ENCODE assay signal across 14 cellular contexts in genomic region chr1:184905601-184906322, GRCh38.
DNase-seq lines count a peak whose midpoint lies in the region; ATAC-seq, FAIRE-seq and TF ChIP-seq lines count a peak whose summit lies in the region.
"Had no signal": no experiment of that assay in that cellular context is flagged by ENCODE, and none has a peak within 500 bp of the region (broad histone marks: within the 10 kb centered on the region; RNA-seq: fewer than 3 reads in every experiment).

No MANE protein-coding gene starts in this region.

- peaks cover 9% of the 10 kb centered on the region for H3K9me3 Mint-ChIP-seq in endodermal cell

- no peaks in the 10 kb centered on the region for H3K36me3 Mint-ChIP-seq in endodermal cell (ENCODE audit: low read depth)

- H3K36me3 ChIP-seq in HEK293 (ENCODE audit: control insufficient read depth in 2 of 2, insufficient read depth in 1 of 2, low read length in 2 of 2) (no peaks in the 10 kb centered on the region), endodermal cell (ENCODE audit: control insufficient read depth, insufficient read depth, low read length) (no peaks in the 10 kb centered on the region)

- H3K9me3 ChIP-seq in A549, result no peaks in the 10 kb centered on the region
- H3K9me3 ChIP-seq in HEK293 (ENCODE audit: control insufficient read depth, insufficient read depth, low read depth, low read length), result no peaks in the 10 kb centered on the region
- no peaks in the 10 kb centered on the region for H3K9me3 ChIP-seq in endodermal cell (ENCODE audit: control insufficient read depth, low read length)

- TF ChIP-seq EP300 in A549 (IDR thresholded peaks at IDR 0.05), result no peak

- no peak overlapping the region for H3K4me3 ChIP-seq in A549
- no peak overlapping the region for H3K4me3 ChIP-seq in HEK293 (ENCODE audit: low read depth, low read length)
- H3K4me3 ChIP-seq in endodermal cell (ENCODE audit: low read length), result no peak overlapping the region
- H3K4me3 ChIP-seq: GM23248 had no signal

- H3K4me3 Mint-ChIP-seq in endodermal cell, result no peak overlapping the region
- H3K4me3 Mint-ChIP-seq: activated naive CD4-positive, alpha-beta T cell treated with anti-CD3 and anti-CD28 coated beads, Interleukin-2, amount 10 ng/mL, durations not matched to agents 7 days and 5 days had no signal

- H3K4me2 ChIP-seq in A549, result no peak overlapping the region

- no peak for TF ChIP-seq POLR2A in A549 (IDR thresholded peaks at IDR 0.05; ENCODE audit: low read length)

- TF ChIP-seq RAD21 in A549 (conservative IDR thresholded peaks at IDR 0.05 in 1 of 2, IDR thresholded peaks at IDR 0.05 in 1 of 2), result no peak

- POLR2A ChIA-PET in A549 (lab: Yijun Ruan, JAX) (interaction anchor here (0.6 kb wide), 1 partner anchor 265 kb away, joined by 3 read pairs; no protein-coding TSS in a partner anchor), HEK293 (lab: Yijun Ruan, JAX) (no interaction called here)

- H3K27me3 Mint-ChIP-seq in endodermal cell (ENCODE audit: insufficient read depth), result no peaks in the 10 kb centered on the region

- H3K4me1 Mint-ChIP-seq in endodermal cell, result peaks cover 38% of the 10 kb centered on the region

- no peak for FAIRE-seq in A549 (lab: Jason Lieb, UNC)
- FAIRE-seq in frontal cortex (lab: Jason Lieb, UNC), result no peak
- FAIRE-seq: GM18507 had no signal

- CTCF ChIA-PET in A549 (lab: Yijun Ruan, JAX) (interaction anchor here (1.4 kb wide), 2 partner anchors 10 to 101 kb away, joined by 3 to 4 read pairs; no protein-coding TSS in a partner anchor), HEK293 (lab: Yijun Ruan, JAX) (no interaction called here)

- H3K27ac Mint-ChIP-seq in endodermal cell, result peak overlapping the region; percentile 67
- H3K27ac Mint-ChIP-seq: activated naive CD4-positive, alpha-beta T cell treated with anti-CD3 and anti-CD28 coated beads, Interleukin-2, amount 10 ng/mL, durations not matched to agents 7 days and 5 days had no signal

- peaks cover 9% of the 10 kb centered on the region; the same call in 2 of the 3 replicates for H3K4me1 ChIP-seq in A549
- peaks cover 4% of the 10 kb centered on the region for H3K4me1 ChIP-seq in HEK293 (ENCODE audit: control insufficient read depth, insufficient read depth, low read length)
- peaks cover 10% of the 10 kb centered on the region for H3K4me1 ChIP-seq in endodermal cell (ENCODE audit: control insufficient read depth, insufficient read depth, low read length)

- ATAC-seq in A549 (peak in 1 of 2 experiments; percentile 21; a peak in 1 of 6 replicates), GM21447 (IDR thresholded peaks at IDR 0.05; ENCODE audit: unreplicated experiment) (no peak)

- no peaks in the 10 kb centered on the region for H3K27me3 ChIP-seq in endodermal cell (ENCODE audit: control insufficient read depth, insufficient read depth, low read length, poor library complexity, severe bottlenecking)

- H3K9ac ChIP-seq in endodermal cell (ENCODE audit: extremely low read depth, low read length, poor library complexity, severe bottlenecking), result peak overlapping the region; percentile 60
- H3K9ac ChIP-seq: GM23248 had no signal

- no peak overlapping the region for H3K27ac ChIP-seq in A549
- H3K27ac ChIP-seq in HEK293 (ENCODE audit: extremely low read depth, low read depth, low read length), result peak overlapping the region; percentile 43
- peak overlapping the region; percentile 9 for H3K27ac ChIP-seq in endodermal cell (ENCODE audit: low read depth, low read length)
- H3K27ac ChIP-seq: epithelial cell of prostate, GM23248 had no signal

- DNase-seq in A549 (ENCODE audit: low read depth in 1 of 2, low spot score in 1 of 2) (peak in 1 of 2 experiments; percentile 19), NCI-H345 (lab: John Stamatoyannopoulos, UW) (peak; percentile 98), endodermal cell (peak; percentile 67), frontal cortex (ENCODE audit: low spot score in 2 of 2) (no peak), NCI-H524 treated with DMSO at 0.1 percent for 48 hours (lab: John Stamatoyannopoulos, UW) (no peak)
- no peak for DNase-seq in stimulated activated CD4-positive, alpha-beta T cell treated with anti-CD3 and anti-CD28 coated beads, Interleukin-1b, Interleukin-23, amount 100 ng/mL, for 48 hours
- DNase-seq: activated naive CD4-positive, alpha-beta T cell treated with anti-CD3 and anti-CD28 coated beads, Interleukin-2, amount 10 ng/mL, durations not matched to agents 7 days and 5 days; AML-193; GM23248; NCI-H446 treated with DMSO at 0.1 percent for 48 hours had no signal

- TF ChIP-seq CTCF in A549 (IDR thresholded peaks at IDR 0.05) (no peak), HEK293 (tag by site-specific recombination; IDR thresholded peaks at IDR 0.05) (no peak), endodermal cell (conservative IDR thresholded peaks at IDR 0.05) (no peak)

- 2% methylated on average over 3 of the region's 3 CpGs for WGBS in A549 (ENCODE audit: missing lambda C conversion rate)
- 43 to 53% methylated on average over 2 to 3 of the region's 3 CpGs for WGBS in endodermal cell (ENCODE audit: insufficient coverage in 1 of 2, insufficient read length in 1 of 2), 2 experiments

TF ChIP-seq in A549, 52 proteins besides CTCF, POLR2A, EP300 and RAD21:
- TF ChIP-seq HOXA7 (CRISPR knock-in tag; IDR thresholded peaks at IDR 0.05) (no peak), RCOR1 (IDR thresholded peaks at IDR 0.05; ENCODE audit: low read depth, low read length) (no peak), GATA3 (IDR thresholded peaks at IDR 0.05; ENCODE audit: borderline replicate concordance) (peak; percentile 72), BCL3 (IDR thresholded peaks at IDR 0.05) (0 out of 3 replicates have a peak, but pooled peaks have one; percentile 26), EHF (CRISPR knock-in tag; IDR thresholded peaks at IDR 0.05) (no peak), ZFP36 (IDR thresholded peaks at IDR 0.05; ENCODE audit: borderline replicate concordance, partially characterized antibody) (peak; percentile 31)

TF ChIP-seq in HEK293, 187 proteins besides CTCF, POLR2A, EP300 and RAD21 (continues in another document):
- TF ChIP-seq ZSCAN18 (tag by site-specific recombination; IDR thresholded peaks at IDR 0.05), result no peak
- TF ChIP-seq ZNF639 (tag by site-specific recombination; IDR thresholded peaks at IDR 0.05), result no peak
- no peak for TF ChIP-seq ZNF660 (tag by site-specific recombination; IDR thresholded peaks at IDR 0.05)
- no peak for TF ChIP-seq KLF7 (tag by site-specific recombination; IDR thresholded peaks at IDR 0.05; ENCODE audit: borderline replicate concordance)
- no peak for TF ChIP-seq ZNF23 (tag by site-specific recombination; IDR thresholded peaks at IDR 0.05; ENCODE audit: borderline replicate concordance)
- TF ChIP-seq ZNF514 (tag by site-specific recombination; IDR thresholded peaks at IDR 0.05), result no peak
- TF ChIP-seq ZNF449 (tag by site-specific recombination; IDR thresholded peaks at IDR 0.05), result no peak
- no peak for TF ChIP-seq ZNF114 (tag by site-specific recombination; IDR thresholded peaks at IDR 0.05)
- no peak for TF ChIP-seq HOXA7 (CRISPR knock-in tag; IDR thresholded peaks at IDR 0.05; ENCODE audit: borderline replicate concordance)
- TF ChIP-seq ZNF138 (tag by site-specific recombination; IDR thresholded peaks at IDR 0.05; ENCODE audit: borderline replicate concordance), result no peak
- TF ChIP-seq GLIS1 (tag by site-specific recombination; IDR thresholded peaks at IDR 0.05), result peak; percentile 48
- TF ChIP-seq ZNF707 (tag by site-specific recombination; IDR thresholded peaks at IDR 0.05), result no peak
- no peak for TF ChIP-seq ZNF830 (tag by site-specific recombination; IDR thresholded peaks at IDR 0.05; ENCODE audit: low read depth)

Comparison
In these comparisons a context has a peak if more than half of its experiments do, and no peak if none do; other contexts are left out.
1. DNase-seq: peak in NCI-H345 (single experiment) and endodermal cell (single experiment); none in frontal cortex (0 of 2), NCI-H524 treated with DMSO at 0.1 percent for 48 hours (single experiment) and stimulated activated CD4-positive, alpha-beta T cell treated with anti-CD3 and anti-CD28 coated beads, Interleukin-1b, Interleukin-23, amount 100 ng/mL, for 48 hours (single experiment).
2. H3K27ac ChIP-seq: peak in HEK293 (single experiment) and endodermal cell (single experiment); none in A549 (0 of 2).